ENCODE assay signal across 1 cellular context in genomic region chr22:46746192-46746591, GRCh38.
TF ChIP-seq lines count a peak whose summit lies in the region.

No MANE protein-coding gene starts in this region.

TF ChIP-seq in HepG2, 621 proteins besides CTCF, POLR2A, EP300 and RAD21:
- TF ChIP-seq CENPT (CRISPR knock-in tag; IDR thresholded peaks at IDR 0.05; ENCODE audit: low read depth), result no peak
- TF ChIP-seq ZNF598 (CRISPR knock-in tag; IDR thresholded peaks at IDR 0.05; ENCODE audit: borderline replicate concordance), result no peak
- TF ChIP-seq FOXM1 (CRISPR knock-in tag; IDR thresholded peaks at IDR 0.05), result no peak
- TF ChIP-seq, protein P1, sequence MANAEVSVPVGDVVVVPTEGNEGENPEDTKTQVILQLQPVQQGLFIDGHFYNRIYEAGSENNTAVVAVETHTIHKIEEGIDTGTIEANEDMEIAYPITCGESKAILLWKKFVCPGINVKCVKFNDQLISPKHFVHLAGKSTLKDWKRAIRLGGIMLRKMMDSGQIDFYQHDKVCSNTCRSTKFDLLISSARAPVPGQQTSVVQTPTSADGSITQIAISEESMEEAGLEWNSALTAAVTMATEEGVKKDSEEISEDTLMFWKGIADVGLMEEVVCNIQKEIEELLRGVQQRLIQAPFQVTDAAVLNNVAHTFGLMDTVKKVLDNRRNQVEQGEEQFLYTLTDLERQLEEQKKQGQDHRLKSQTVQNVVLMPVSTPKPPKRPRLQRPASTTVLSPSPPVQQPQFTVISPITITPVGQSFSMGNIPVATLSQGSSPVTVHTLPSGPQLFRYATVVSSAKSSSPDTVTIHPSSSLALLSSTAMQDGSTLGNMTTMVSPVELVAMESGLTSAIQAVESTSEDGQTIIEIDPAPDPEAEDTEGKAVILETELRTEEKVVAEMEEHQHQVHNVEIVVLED (CRISPR knock-in tag; IDR thresholded peaks at IDR 0.05; ENCODE audit: borderline replicate concordance), result no peak
- no peak for TF ChIP-seq POLR2G (IDR thresholded peaks at IDR 0.05; ENCODE audit: low read depth, low read length)
- TF ChIP-seq ZNF724P (CRISPR knock-in tag; IDR thresholded peaks at IDR 0.05; ENCODE audit: borderline replicate concordance), result no peak
- TF ChIP-seq ZNF205 (CRISPR knock-in tag; IDR thresholded peaks at IDR 0.05), result no peak
- TF ChIP-seq SATB2 (CRISPR knock-in tag; IDR thresholded peaks at IDR 0.05), result no peak
- no peak for TF ChIP-seq MTERF4 (CRISPR knock-in tag; IDR thresholded peaks at IDR 0.05)
- TF ChIP-seq POGK (CRISPR knock-in tag; conservative IDR thresholded peaks at IDR 0.05), result no peak
- TF ChIP-seq, protein P2, sequence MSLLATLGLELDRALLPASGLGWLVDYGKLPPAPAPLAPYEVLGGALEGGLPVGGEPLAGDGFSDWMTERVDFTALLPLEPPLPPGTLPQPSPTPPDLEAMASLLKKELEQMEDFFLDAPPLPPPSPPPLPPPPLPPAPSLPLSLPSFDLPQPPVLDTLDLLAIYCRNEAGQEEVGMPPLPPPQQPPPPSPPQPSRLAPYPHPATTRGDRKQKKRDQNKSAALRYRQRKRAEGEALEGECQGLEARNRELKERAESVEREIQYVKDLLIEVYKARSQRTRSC (CRISPR knock-in tag; IDR thresholded peaks at IDR 0.05; ENCODE audit: low read depth), result no peak
- TF ChIP-seq HINFP (CRISPR knock-in tag; IDR thresholded peaks at IDR 0.05; ENCODE audit: low read depth), result no peak
- TF ChIP-seq PTBP1 (IDR thresholded peaks at IDR 0.05; ENCODE audit: low read depth, low read length, poor library complexity, severe bottlenecking), result no peak
- TF ChIP-seq ZNF33B (CRISPR knock-in tag; IDR thresholded peaks at IDR 0.05), result no peak
- no peak for TF ChIP-seq ZNF83 (CRISPR knock-in tag; IDR thresholded peaks at IDR 0.05; ENCODE audit: borderline replicate concordance)
- TF ChIP-seq ZNF460 (CRISPR knock-in tag; IDR thresholded peaks at IDR 0.05; ENCODE audit: borderline replicate concordance), result no peak
- no peak for TF ChIP-seq ZNF572 (CRISPR knock-in tag; IDR thresholded peaks at IDR 0.05)
- no peak for TF ChIP-seq ZNF674 (CRISPR knock-in tag; IDR thresholded peaks at IDR 0.05; ENCODE audit: low read depth)
- TF ChIP-seq RFX1 (IDR thresholded peaks at IDR 0.05), result no peak
